In the genomic region with DNA sequence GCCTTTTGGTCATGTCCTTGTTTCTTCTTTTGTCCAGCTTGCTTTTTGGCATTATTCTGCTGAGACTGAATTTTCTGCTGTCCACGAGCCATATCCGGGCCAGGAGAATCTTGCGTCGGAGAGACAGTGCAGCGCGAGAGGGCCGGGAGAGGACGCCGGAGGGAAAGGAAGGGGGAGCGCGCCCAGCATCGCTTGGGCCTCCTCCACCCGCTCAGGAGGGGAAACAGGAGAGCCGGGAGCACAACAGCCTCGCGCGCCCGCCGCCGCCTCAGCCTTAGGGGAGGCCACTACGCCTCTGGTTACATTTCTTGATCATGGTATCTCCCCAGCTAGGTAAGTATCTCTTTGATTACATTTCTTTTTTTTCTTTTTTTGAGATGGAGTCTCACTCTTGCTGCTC, we compare ENCODE assay signal across 9 cellular contexts. TPM values are rescaled to one million over a fixed set of nuclear protein-coding genes. Genes with fewer than 3 reads are reported as not detected.
DNase-seq lines count a peak whose midpoint lies in the region; ATAC-seq and TF ChIP-seq lines count a peak whose summit lies in the region.
"Had no signal": no experiment of that assay in that cellular context is flagged by ENCODE, and none has a peak within 500 bp of the region (broad histone marks: within the 10 kb centered on the region; RNA-seq: fewer than 3 reads in every experiment).

No MANE protein-coding gene starts in this region.

- H3K4me3 Mint-ChIP-seq in endodermal cell, result peak overlapping the region; percentile 45
- H3K4me3 Mint-ChIP-seq in naive thymus-derived CD4-positive, alpha-beta T cell, result peak overlapping the region in 9 of 10 donors; percentile 45 to 77 (median 67)
- no peak overlapping the region for H3K4me3 Mint-ChIP-seq in activated CD8-positive, alpha-beta memory T cell treated with anti-CD3 and anti-CD28 coated beads, Interleukin-2, amount 10 ng/mL, durations not matched to agents 7 days and 5 days

- peaks cover 4% of the 10 kb centered on the region for H3K4me1 Mint-ChIP-seq in endodermal cell
- H3K4me1 Mint-ChIP-seq in naive thymus-derived CD4-positive, alpha-beta T cell, result peaks cover 8 to 27% (median 20%) of the 10 kb centered on the region in 7 donors
- H3K4me1 Mint-ChIP-seq in activated CD8-positive, alpha-beta memory T cell treated with anti-CD3 and anti-CD28 coated beads, Interleukin-2, amount 10 ng/mL, durations not matched to agents 7 days and 5 days, result peaks cover 10% of the 10 kb centered on the region

- 31% methylated on average over 21 of the region's 21 CpGs; no CpG with 5 or more reads in 1 of the 2 experiments for WGBS in endodermal cell (ENCODE audit: insufficient coverage in 1 of 2, insufficient read length in 1 of 2), 2 experiments

- peak; percentile 15 for TF ChIP-seq CTCF in endodermal cell (conservative IDR thresholded peaks at IDR 0.05)

- H3K4me1 ChIP-seq in endodermal cell (ENCODE audit: control insufficient read depth, insufficient read depth, low read length), result no peaks in the 10 kb centered on the region
- H3K4me1 ChIP-seq in naive thymus-derived CD4-positive, alpha-beta T cell (ENCODE audit: control insufficient read depth in 2 of 2, insufficient read depth in 2 of 2, low read length in 2 of 2), result peaks cover under 1 to 6% of the 10 kb centered on the region in 2 donors

- peaks cover 4% of the 10 kb centered on the region for H3K9me3 Mint-ChIP-seq in endodermal cell
- peaks cover 0 to 2% (median 0%) of the 10 kb centered on the region in 11 donors for H3K9me3 Mint-ChIP-seq in naive thymus-derived CD4-positive, alpha-beta T cell
- peaks cover 2% of the 10 kb centered on the region for H3K9me3 Mint-ChIP-seq in activated CD8-positive, alpha-beta memory T cell treated with anti-CD3 and anti-CD28 coated beads, Interleukin-2, amount 10 ng/mL, durations not matched to agents 7 days and 5 days (ENCODE audit: low read depth)

- DNase-seq in Ammon's horn (ENCODE audit: low spot score) (peak; percentile 61), NCI-H2227 (lab: John Stamatoyannopoulos, UW; ENCODE audit: unreplicated experiment) (peak; percentile 66), endodermal cell (peak; percentile 84), HCEC 1CT (no peak), RKO (ENCODE audit: low spot score) (no peak)
- peak in 1 of 9 donors; percentile 66 for DNase-seq in naive thymus-derived CD4-positive, alpha-beta T cell
- DNase-seq in activated CD8-positive, alpha-beta memory T cell treated with anti-CD3 and anti-CD28 coated beads, Interleukin-2, amount 10 ng/mL, durations not matched to agents 7 days and 5 days, result no peak
- DNase-seq: DND-41 had no signal

- POLR2A ChIA-PET in naive thymus-derived CD4-positive, alpha-beta T cell (lab: Charles Lee), result no interaction called here

- H3K4me3 ChIP-seq in endodermal cell (ENCODE audit: low read length), result no peak overlapping the region
- H3K4me3 ChIP-seq in naive thymus-derived CD4-positive, alpha-beta T cell (ENCODE audit: low read length), result no peak overlapping the region

- no peak overlapping the region for H3K9ac ChIP-seq in endodermal cell (ENCODE audit: extremely low read depth, low read length, poor library complexity, severe bottlenecking)

- H3K9me3 ChIP-seq in endodermal cell (ENCODE audit: control insufficient read depth, low read length), result no peaks in the 10 kb centered on the region
- H3K9me3 ChIP-seq in naive thymus-derived CD4-positive, alpha-beta T cell (ENCODE audit: control insufficient read depth in 2 of 3, low read length in 3 of 3), result no peaks in the 10 kb centered on the region

- no peaks in the 10 kb centered on the region for H3K27me3 ChIP-seq in endodermal cell (ENCODE audit: control insufficient read depth, insufficient read depth, low read length, poor library complexity, severe bottlenecking)
- no peaks in the 10 kb centered on the region for H3K27me3 ChIP-seq in naive thymus-derived CD4-positive, alpha-beta T cell (ENCODE audit: control insufficient read depth in 2 of 2, insufficient read depth in 2 of 2, low read length in 2 of 2)

- ATAC-seq in naive thymus-derived CD4-positive, alpha-beta T cell, result peak; percentile 38
- ATAC-seq in GM21423 (IDR thresholded peaks at IDR 0.05; ENCODE audit: unreplicated experiment), result no peak
- no peak for ATAC-seq in activated CD8-positive, alpha-beta memory T cell treated with anti-CD3 and anti-CD28 coated beads, Interleukin-2, amount 10 ng/mL, durations not matched to agents 7 days and 5 days

- no peak overlapping the region for H3K27ac Mint-ChIP-seq in endodermal cell
- H3K27ac Mint-ChIP-seq in naive thymus-derived CD4-positive, alpha-beta T cell, result peak overlapping the region in 2 of 9 donors; percentile 32 to 43
- no peak overlapping the region for H3K27ac Mint-ChIP-seq in activated CD8-positive, alpha-beta memory T cell treated with anti-CD3 and anti-CD28 coated beads, Interleukin-2, amount 10 ng/mL, durations not matched to agents 7 days and 5 days

- no peaks in the 10 kb centered on the region for H3K36me3 ChIP-seq in endodermal cell (ENCODE audit: control insufficient read depth, insufficient read depth, low read length)
- H3K36me3 ChIP-seq in naive thymus-derived CD4-positive, alpha-beta T cell (ENCODE audit: control insufficient read depth in 2 of 3, insufficient read depth in 3 of 3, low read length in 3 of 3), result no peaks in the 10 kb centered on the region

- intact Hi-C loops in naive thymus-derived CD4-positive, alpha-beta T cell (cut with micrococcal nuclease), result no loop called here

- peaks cover 1% of the 10 kb centered on the region for H3K36me3 Mint-ChIP-seq in endodermal cell (ENCODE audit: low read depth)
- peaks cover 0 to 9% (median 0%) of the 10 kb centered on the region in 5 donors for H3K36me3 Mint-ChIP-seq in naive thymus-derived CD4-positive, alpha-beta T cell
- peaks cover 10% of the 10 kb centered on the region for H3K36me3 Mint-ChIP-seq in activated CD8-positive, alpha-beta memory T cell treated with anti-CD3 and anti-CD28 coated beads, Interleukin-2, amount 10 ng/mL, durations not matched to agents 7 days and 5 days

- CTCF ChIA-PET in naive thymus-derived CD4-positive, alpha-beta T cell (lab: Charles Lee), result no interaction called here
- CTCF ChIA-PET in activated CD8-positive, alpha-beta memory T cell treated with anti-CD3 and anti-CD28 coated beads, Interleukin-2, amount 10 ng/mL, durations not matched to agents 7 days and 5 days (lab: Charles Lee), result interaction anchor here (1.4 kb wide), 1 partner anchor 18 kb away, joined by 3 read pairs; no protein-coding TSS in a partner anchor

- H3K27ac ChIP-seq in endodermal cell (ENCODE audit: low read depth, low read length), result no peak overlapping the region
- no peak overlapping the region for H3K27ac ChIP-seq in naive thymus-derived CD4-positive, alpha-beta T cell (ENCODE audit: low read depth, low read length)

- H3K27me3 Mint-ChIP-seq in endodermal cell (ENCODE audit: insufficient read depth), result peaks cover 16% of the 10 kb centered on the region
- H3K27me3 Mint-ChIP-seq in naive thymus-derived CD4-positive, alpha-beta T cell, result peaks cover 0 to 23% (median 0%) of the 10 kb centered on the region in 5 donors
- H3K27me3 Mint-ChIP-seq in activated CD8-positive, alpha-beta memory T cell treated with anti-CD3 and anti-CD28 coated beads, Interleukin-2, amount 10 ng/mL, durations not matched to agents 7 days and 5 days, result peaks cover 8% of the 10 kb centered on the region

RNA-seq across cellular contexts. Expression of a gene that starts 7.4 kb away (rescaled TPM):
- 10 to 100 TPM; 25.0 to 28.9 TPM for total RNA-seq in endodermal cell
- 47.9 TPM for polyA plus RNA-seq in endodermal cell (2013, experiment 1 of 2)
- polyA plus RNA-seq in endodermal cell (2013, experiment 2 of 2), result 44.7 TPM
- 10 to 100 TPM; 35.4 to 86.0 (median 38.3) TPM for total RNA-seq in naive thymus-derived CD4-positive, alpha-beta T cell
- 10 to 100 TPM; 63.2 to 79.6 TPM for polyA plus RNA-seq in naive thymus-derived CD4-positive, alpha-beta T cell
- 10 to 100 TPM; 49.0 to 65.9 TPM for total RNA-seq in activated CD8-positive, alpha-beta memory T cell treated with anti-CD3 and anti-CD28 coated beads, Interleukin-2, amount 10 ng/mL, durations not matched to agents 7 days and 5 days

Comparison
In these comparisons a context has a peak if more than half of its experiments do, and no peak if none do; other contexts are left out.
1. DNase-seq: peak in Ammon's horn (single experiment), NCI-H2227 (single experiment) and endodermal cell (single experiment); none in HCEC 1CT (single experiment), activated CD8-positive, alpha-beta memory T cell treated with anti-CD3 and anti-CD28 coated beads, Interleukin-2, amount 10 ng/mL, durations not matched to agents 7 days and 5 days (single experiment) and RKO (single experiment).